9 cellular contexts compared by ENCODE assay signal in the genomic region with DNA sequence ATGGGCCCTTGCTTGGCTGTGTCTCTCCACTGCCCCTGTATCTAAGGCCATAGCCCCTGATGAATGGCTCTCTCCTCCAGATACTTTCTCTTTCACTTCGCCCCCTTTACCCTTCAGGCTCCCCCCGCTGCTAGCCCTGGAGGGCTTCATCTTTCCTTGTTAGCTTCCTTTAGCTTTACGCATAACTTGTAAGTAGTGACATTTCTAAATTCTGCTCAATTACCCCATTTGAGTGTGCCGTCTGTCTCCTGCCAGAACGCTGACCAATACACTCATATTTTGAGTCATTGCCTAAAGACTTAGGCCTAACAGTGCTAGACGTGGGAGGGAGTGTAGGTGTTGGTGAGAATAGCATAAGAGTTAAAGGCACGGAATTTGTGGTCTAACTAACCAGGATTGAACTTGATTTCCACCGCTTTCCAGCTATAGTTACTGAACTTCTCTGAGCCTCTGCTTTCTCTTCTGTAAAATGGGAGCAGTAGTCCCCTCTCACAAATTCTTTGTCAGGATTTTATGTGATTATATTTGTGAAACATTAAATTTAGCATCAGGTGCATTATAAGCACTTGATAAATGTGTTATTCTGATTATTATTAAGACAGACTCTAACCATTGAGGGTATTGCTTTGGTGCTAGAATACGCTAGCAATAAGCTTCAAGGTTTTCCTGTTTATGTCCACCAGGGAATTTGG.
DNase-seq lines count a peak whose midpoint lies in the region; TF ChIP-seq lines count a peak whose summit lies in the region.
"Had no signal": no experiment of that assay in that cellular context is flagged by ENCODE, and none has a peak within 500 bp of the region (broad histone marks: within the 10 kb centered on the region; RNA-seq: fewer than 3 reads in every experiment).

No MANE protein-coding gene starts in this region.

- H3K36me3 ChIP-seq in BLaER1 = no peaks in the 10 kb centered on the region
- no peaks in the 10 kb centered on the region for H3K36me3 ChIP-seq in H7 (replicated peaks; ENCODE audit: control insufficient read depth, insufficient read depth, low read length)
- no peaks in the 10 kb centered on the region; the same call in 1 of the 2 replicates for H3K36me3 ChIP-seq in Karpas-422 (ENCODE audit: insufficient read depth, low read length)

- H3K27me3 ChIP-seq in BLaER1 (no peaks in the 10 kb centered on the region), H7 (ENCODE audit: control insufficient read depth, insufficient read depth, low read length) (no peaks in the 10 kb centered on the region), Karpas-422 (ENCODE audit: low read length) (no peaks in the 10 kb centered on the region)

- H3K4me2 ChIP-seq in BLaER1 = peak overlapping the region; percentile 19; the same call in 1 of the 2 replicates
- no peak overlapping the region for H3K4me2 ChIP-seq in Karpas-422 (ENCODE audit: low read depth, low read length, poor library complexity, severe bottlenecking)

- peak overlapping the region; percentile 26 to 94 (median 88) for H3K4me3 Mint-ChIP-seq in IgD-negative memory B cell
- H3K4me3 Mint-ChIP-seq: brain had no signal

- H3K9me3 ChIP-seq in BLaER1 (peaks cover 9% of the 10 kb centered on the region; the same call in 1 of the 2 replicates), Karpas-422 (ENCODE audit: low read length) (no peaks in the 10 kb centered on the region)

- H3K36me3 Mint-ChIP-seq in IgD-negative memory B cell = peaks cover 5% of the 10 kb centered on the region
- H3K36me3 Mint-ChIP-seq: brain had no signal

- DNase-seq in GM20000 (ENCODE audit: low spot score) (peak; percentile 64), dedifferentiated amniotic fluid mesenchymal stem cell (ENCODE audit: extremely low spot score) (peak; percentile 72), H7 (no peak), AG08395 (ENCODE audit: low spot score) (no peak), Karpas-422 (no peak)
- DNase-seq in stimulated activated CD4-positive, alpha-beta T cell treated with anti-CD3 and anti-CD28 coated beads, TNF-alpha, amount 100 ng/mL, for 24 hours (ENCODE audit: low read depth in 3 of 3) = peak in 2 of 3 experiments; percentile 40 to 55

- no peaks in the 10 kb centered on the region for H3K9me2 ChIP-seq in Karpas-422 (replicated peaks; ENCODE audit: insufficient read depth, low read length)

- H3K27me3 Mint-ChIP-seq in IgD-negative memory B cell = no peaks in the 10 kb centered on the region
- H3K27me3 Mint-ChIP-seq: brain had no signal

- peak overlapping the region in 2 of 3 donors; percentile 72 to 92 for H3K27ac Mint-ChIP-seq in IgD-negative memory B cell

- H4K20me1 ChIP-seq in BLaER1 = no peaks in the 10 kb centered on the region
- no peaks in the 10 kb centered on the region for H4K20me1 ChIP-seq in Karpas-422 (ENCODE audit: insufficient read depth, low read depth, low read length)

- H3K27ac ChIP-seq in BLaER1 = no peak overlapping the region
- H3K27ac ChIP-seq in Karpas-422 (ENCODE audit: low read length) = no peak overlapping the region

- TF ChIP-seq CTCF in GM20000 (IDR thresholded peaks at IDR 0.05; ENCODE audit: extremely low read depth, missing control alignments) = no peak

- no peak overlapping the region for H2AFZ ChIP-seq in Karpas-422 (ENCODE audit: low read length)

- H3K4me1 Mint-ChIP-seq in IgD-negative memory B cell = peaks cover 19 to 41% (median 20%) of the 10 kb centered on the region in 3 donors

- no peaks in the 10 kb centered on the region for H3K79me2 ChIP-seq in Karpas-422 (ENCODE audit: low read length)

- H3K4me3 ChIP-seq in BLaER1 = no peak overlapping the region
- H3K4me3 ChIP-seq in H7 (ENCODE audit: insufficient read depth, low read depth, low read length) = no peak overlapping the region
- H3K4me3 ChIP-seq in Karpas-422 (ENCODE audit: low read length) = no peak overlapping the region

- H3K9me3 Mint-ChIP-seq in IgD-negative memory B cell = no peaks in the 10 kb centered on the region

- H3K4me1 ChIP-seq in BLaER1 = peaks cover 94% of the 10 kb centered on the region
- peaks cover 18% of the 10 kb centered on the region for H3K4me1 ChIP-seq in Karpas-422 (ENCODE audit: low read length)

- H3K9ac ChIP-seq in BLaER1 (no peak overlapping the region), Karpas-422 (ENCODE audit: low read length) (no peak overlapping the region)

Comparison
In these comparisons a context has a peak if more than half of its experiments do, and no peak if none do; other contexts are left out.
1. DNase-seq: peak in GM20000 (single experiment), dedifferentiated amniotic fluid mesenchymal stem cell (single experiment) and stimulated activated CD4-positive, alpha-beta T cell treated with anti-CD3 and anti-CD28 coated beads, TNF-alpha, amount 100 ng/mL, for 24 hours (2 of 3); none in H7 (single experiment), AG08395 (single experiment) and Karpas-422 (single experiment).